22 cellular contexts compared by ENCODE assay signal in genomic region chr6:37781788-37782187, GRCh38. TPM values are rescaled to one million over a fixed set of nuclear protein-coding genes. Genes with fewer than 3 reads are reported as not detected.
DNase-seq lines count a peak whose midpoint lies in the region; ATAC-seq, FAIRE-seq and TF ChIP-seq lines count a peak whose summit lies in the region.
"Had no signal": no experiment of that assay in that cellular context is flagged by ENCODE, and none has a peak within 500 bp of the region (broad histone marks: within the 10 kb centered on the region; RNA-seq: fewer than 3 reads in every experiment).

No MANE protein-coding gene starts in this region.

- no peak for TF ChIP-seq RAD21 in HepG2 (CRISPR knock-in tag; IDR thresholded peaks at IDR 0.05)
- TF ChIP-seq RAD21 in K562 (CRISPR knock-in tag; conservative IDR thresholded peaks at IDR 0.05 in 1 of 2, IDR thresholded peaks at IDR 0.05 in 1 of 2), result no peak

- BruUV-seq in HepG2 (replicated peaks; lab: Mats Ljungman, UMichigan) (no TSS peak), K562 (replicated peaks; lab: Mats Ljungman, UMichigan) (no TSS peak)

- intact Hi-C loops in HepG2 (cut with micrococcal nuclease; ENCODE audit: unreplicated experiment), result no loop called here
- intact Hi-C loops in right lobe of liver (cut with DNase I), result no loop called here
- intact Hi-C loops in K562 (cut with micrococcal nuclease), result no loop called here

- H3K9ac ChIP-seq in HepG2 (ENCODE audit: insufficient read depth, low read depth, low read length) (no peak overlapping the region), K562 (ENCODE audit: insufficient read depth in 1 of 2, low read depth in 2 of 2, low read length in 2 of 2) (no peak overlapping the region)
- H3K9ac ChIP-seq: BLaER1 treated with 17β-estradiol and CSF1 and Interleukin-3, amounts not matched to agents 10 nM and 100 nM had no signal

- ATAC-seq in HepG2 (no peak), right lobe of liver (no peak), K562 (no peak), HG02588 (IDR thresholded peaks at IDR 0.05; ENCODE audit: unreplicated experiment) (no peak)
- ATAC-seq: A549; CD8-positive, alpha-beta T cell had no signal

- no peak overlapping the region for H3K4me3 ChIP-seq in HepG2 (replicated peaks in 1 of 3; ENCODE audit: insufficient read depth in 1 of 3, low read depth in 2 of 3, low read length in 3 of 3)
- no peak overlapping the region for H3K4me3 ChIP-seq in right lobe of liver
- H3K4me3 ChIP-seq in K562, result no peak overlapping the region
- H3K4me3 ChIP-seq: A549; BLaER1 treated with 17β-estradiol and CSF1 and Interleukin-3, amounts not matched to agents 10 nM and 100 nM had no signal

- no peaks in the 10 kb centered on the region for H3K36me3 Mint-ChIP-seq in nephron (ENCODE audit: low read depth)
- no peaks in the 10 kb centered on the region for H3K36me3 Mint-ChIP-seq in endothelial cell (ENCODE audit: low read depth, unreplicated experiment)
- no peaks in the 10 kb centered on the region for H3K36me3 Mint-ChIP-seq in nephron progenitor cell (ENCODE audit: low read depth)
- H3K36me3 Mint-ChIP-seq: CD8-positive, alpha-beta T cell had no signal

- H3K27me3 Mint-ChIP-seq in nephron (ENCODE audit: low read depth), result peaks cover 33% of the 10 kb centered on the region
- H3K27me3 Mint-ChIP-seq in endothelial cell (ENCODE audit: unreplicated experiment), result peaks cover 3% of the 10 kb centered on the region
- H3K27me3 Mint-ChIP-seq in nephron progenitor cell (ENCODE audit: low read depth, poor library complexity), result peaks cover 46% of the 10 kb centered on the region

- 36% methylated on average over 2 of the region's 2 CpGs for WGBS in HepG2 (ENCODE audit: low lambda C conversion rate)
- 89% methylated on average over 2 of the region's 2 CpGs for WGBS in right lobe of liver (ENCODE audit: insufficient coverage, low coverage, low lambda C conversion rate, missing lambda C conversion rate)
- WGBS in K562 (ENCODE audit: insufficient coverage, low coverage, missing lambda C conversion rate), result 2% methylated on average over 2 of the region's 2 CpGs

- H3K9me1 ChIP-seq in K562 (ENCODE audit: control insufficient read depth, insufficient read depth, low read length), result no peaks in the 10 kb centered on the region

- H3K36me3 ChIP-seq in HepG2 (replicated peaks in 1 of 2; ENCODE audit: control insufficient read depth in 1 of 2, insufficient read depth in 2 of 2, low read length in 2 of 2), result no peaks in the 10 kb centered on the region
- no peaks in the 10 kb centered on the region for H3K36me3 ChIP-seq in right lobe of liver
- H3K36me3 ChIP-seq in K562 (ENCODE audit: control insufficient read depth, insufficient read depth, low read length), result no peaks in the 10 kb centered on the region
- H3K36me3 ChIP-seq: BLaER1 treated with 17β-estradiol and CSF1 and Interleukin-3, amounts not matched to agents 10 nM and 100 nM had no signal

- peak overlapping the region in 2 of 3 experiments; percentile 10 to 30 for H3K4me3 Mint-ChIP-seq in nephron
- H3K4me3 Mint-ChIP-seq in endothelial cell (ENCODE audit: unreplicated experiment), result no peak overlapping the region
- H3K4me3 Mint-ChIP-seq in nephron progenitor cell, result no peak overlapping the region
- H3K4me3 Mint-ChIP-seq: B cell; CD4-positive, alpha-beta T cell; CD8-positive, alpha-beta T cell had no signal

- H3K27ac ChIP-seq in HepG2 (ENCODE audit: extremely low read length, insufficient read depth, low read length) (no peak overlapping the region), right lobe of liver (no peak overlapping the region), K562 (ENCODE audit: extremely low read depth, low read depth, low read length) (no peak overlapping the region)
- H3K27ac ChIP-seq: 22Rv1; A549; BLaER1 treated with 17β-estradiol and CSF1 and Interleukin-3, amounts not matched to agents 10 nM and 100 nM; C4-2B had no signal

- no peak overlapping the region for H3K4me2 ChIP-seq in HepG2 (ENCODE audit: low read depth, low read length)
- H3K4me2 ChIP-seq in K562 (ENCODE audit: insufficient read depth, low read length), result no peak overlapping the region
- H3K4me2 ChIP-seq: A549; BLaER1 treated with 17β-estradiol and CSF1 and Interleukin-3, amounts not matched to agents 10 nM and 100 nM had no signal

- no peak for FAIRE-seq in HepG2 (lab: Jason Lieb, UNC)
- FAIRE-seq in K562 (lab: Jason Lieb, UNC), result no peak
- FAIRE-seq: A549, D721Med, G401.6, GM12891 had no signal

- H3K9me3 Mint-ChIP-seq in nephron, result no peaks in the 10 kb centered on the region
- H3K9me3 Mint-ChIP-seq in endothelial cell (ENCODE audit: unreplicated experiment), result no peaks in the 10 kb centered on the region
- H3K9me3 Mint-ChIP-seq in nephron progenitor cell, result no peaks in the 10 kb centered on the region
- H3K9me3 Mint-ChIP-seq: CD4-positive, alpha-beta T cell; CD8-positive, alpha-beta T cell had no signal

- POLR2A ChIA-PET in HepG2 (lab: Yijun Ruan, JAX) (no interaction called here), K562 (lab: Yijun Ruan, JAX) (interaction anchor here (0.7 to 1.0 kb wide), 3 partner anchors 25 to 66 kb away, joined by 3 to 4 read pairs (median 3); no protein-coding TSS in a partner anchor)

- TF ChIP-seq EP300 in HepG2 (IDR thresholded peaks at IDR 0.05; ENCODE audit: low read depth in 2 of 2, low read length in 2 of 2) (no peak), HepG2 (CRISPR knock-in tag; IDR thresholded peaks at IDR 0.05; ENCODE audit: borderline replicate concordance) (no peak), K562 (IDR thresholded peaks at IDR 0.05; ENCODE audit: low read length) (no peak)

- TF ChIP-seq CTCF in HepG2 (CRISPR knock-in tag; IDR thresholded peaks at IDR 0.05) (no peak), right lobe of liver (IDR thresholded peaks at IDR 0.05) (no peak), K562 (IDR thresholded peaks at IDR 0.05 in 2 of 3, conservative IDR thresholded peaks at IDR 0.05 in 1 of 3; ENCODE audit: insufficient read depth in 2 of 3, low read depth in 1 of 3, low read length in 3 of 3) (no peak), nephron (IDR thresholded peaks at IDR 0.05; ENCODE audit: unreplicated experiment in 3 of 3) (no peak), endothelial cell (IDR thresholded peaks at IDR 0.05; ENCODE audit: unreplicated experiment) (no peak), nephron progenitor cell (IDR thresholded peaks at IDR 0.05) (no peak)

- in situ Hi-C loops in HepG2 (cut with HindIII; ENCODE audit: extremely low pct_ligation_motif_present, low pct_unique_long_range_greater_than_20kb), result no loop called here
- in situ Hi-C loops in K562 (cut with MboI), result no loop called here

- H3K4me1 Mint-ChIP-seq in nephron (peaks cover 47% of the 10 kb centered on the region), endothelial cell (ENCODE audit: unreplicated experiment) (peaks cover 16% of the 10 kb centered on the region), nephron progenitor cell (peaks cover 75% of the 10 kb centered on the region)

- H3K9me3 ChIP-seq in HepG2 (ENCODE audit: low read length) (no peaks in the 10 kb centered on the region), right lobe of liver (no peaks in the 10 kb centered on the region), K562 (replicated peaks; ENCODE audit: control insufficient read depth, insufficient read depth, low read depth, low read length) (no peaks in the 10 kb centered on the region)
- H3K9me3 ChIP-seq: A549; BLaER1 treated with 17β-estradiol and CSF1 and Interleukin-3, amounts not matched to agents 10 nM and 100 nM; Caco-2 had no signal

- H4K20me1 ChIP-seq in HepG2 (ENCODE audit: insufficient read depth, low read length), result no peaks in the 10 kb centered on the region
- H4K20me1 ChIP-seq in K562 (replicated peaks; ENCODE audit: control insufficient read depth, insufficient read depth, low read length), result peaks cover 4% of the 10 kb centered on the region

- H3K27me3 ChIP-seq in HepG2 (ENCODE audit: control insufficient read depth in 1 of 2, insufficient read depth in 2 of 2, low read length in 2 of 2) (peaks cover 3 to 44% of the 10 kb centered on the region in 2 experiments; a peak in 4 of 5 replicates), right lobe of liver (no peaks in the 10 kb centered on the region), K562 (ENCODE audit: control insufficient read depth in 2 of 2, insufficient read depth in 2 of 2, low read length in 2 of 2) (peaks cover 37 to 87% of the 10 kb centered on the region in 2 experiments)

- H2AFZ ChIP-seq in HepG2 (ENCODE audit: low read length) (no peak overlapping the region), K562 (ENCODE audit: low read depth, low read length) (no peak overlapping the region)

- TF ChIP-seq POLR2A in HepG2 (IDR thresholded peaks at IDR 0.05; ENCODE audit: insufficient read depth in 1 of 2, low read depth in 2 of 2, low read length in 2 of 2) (no peak), right lobe of liver (IDR thresholded peaks at IDR 0.05) (no peak), K562 (conservative IDR thresholded peaks at IDR 0.05) (no peak)

- CTCF ChIA-PET in HepG2 (lab: Yijun Ruan, JAX; ENCODE audit: low intra/inter-chr PET ratio, low total read pairs) (no interaction called here), K562 (lab: Yijun Ruan, JAX; ENCODE audit: low intra/inter-chr PET ratio) (no interaction called here)

- H3K27ac Mint-ChIP-seq in nephron (peak overlapping the region in 1 of 3 experiments; percentile 48), endothelial cell (ENCODE audit: unreplicated experiment) (no peak overlapping the region), nephron progenitor cell (no peak overlapping the region)
- H3K27ac Mint-ChIP-seq: B cell; CD4-positive, alpha-beta T cell; CD8-positive, alpha-beta T cell had no signal

- H3K79me2 ChIP-seq in HepG2 (ENCODE audit: insufficient read depth, low read length) (no peaks in the 10 kb centered on the region), K562 (ENCODE audit: control insufficient read depth, insufficient read depth, low read length) (no peaks in the 10 kb centered on the region)

- peaks cover 47% of the 10 kb centered on the region for H3K4me1 ChIP-seq in HepG2 (ENCODE audit: insufficient read depth, low read length)
- H3K4me1 ChIP-seq in right lobe of liver, result peaks cover 0 to 6% (median 0%) of the 10 kb centered on the region in 4 donors
- peaks cover under 1 to 13% of the 10 kb centered on the region in 2 experiments; a peak in 2 of 5 replicates for H3K4me1 ChIP-seq in K562 (replicated peaks in 1 of 2; ENCODE audit: control insufficient read depth in 2 of 2, insufficient read depth in 2 of 2, low read length in 2 of 2)
- H3K4me1 ChIP-seq: A549, Caco-2 had no signal

- DNase-seq in HepG2 (ENCODE audit: low spot score) (no peak), right lobe of liver (no peak), K562 (ENCODE audit: extremely low read depth in 1 of 4, low spot score in 3 of 4) (no peak), endothelial cell (ENCODE audit: low spot score) (no peak), nephron progenitor cell (no peak)
- DNase-seq: AML-193; Caco-2; Calu3; CD4-positive, alpha-beta T cell; CD8-positive, alpha-beta T cell; DMS79 treated with DMSO at 0.1 percent for 48 hours; GF-D8 had no signal

RNA-seq across cellular contexts. Expression of gene ZFAND3, which starts 37.7 kb away (rescaled TPM):
- total RNA-seq in HepG2 (2016; rRNA removed; fragmentation: Illumina TruSeq; extraction: Trizol), result 16.4 and 18.9 TPM in 2 replicates
- 5.8 and 9.0 TPM in 2 replicates for total RNA-seq in HepG2 (2016; cell fraction: cytosol; rRNA removed; fragmentation: Illumina TruSeq; extraction: Trizol; ENCODE audit: low read depth)
- total RNA-seq in HepG2 (2016; cell fraction: insoluble cytoplasmic fraction; rRNA removed; fragmentation: Illumina TruSeq; extraction: Trizol), result 14.6 and 17.0 TPM in 2 replicates
- total RNA-seq in HepG2 (2016; cell fraction: membrane; rRNA removed; fragmentation: Illumina TruSeq; extraction: Trizol), result 18.4 and 18.8 TPM in 2 replicates
- 15.4 and 17.1 TPM in 2 replicates for total RNA-seq in HepG2 (2016; cell fraction: nucleus; rRNA removed; fragmentation: Illumina TruSeq; extraction: Trizol)
- polyA plus RNA-seq in HepG2 (2011; rRNA removed), result 17.1 and 18.6 TPM in 2 replicates
- polyA plus RNA-seq in HepG2 (2011; cell fraction: cytosol; rRNA removed), result 16.2 and 21.9 TPM in 2 replicates
- polyA plus RNA-seq in HepG2 (2011; cell fraction: nucleus; rRNA removed), result 10.7 and 11.5 TPM in 2 replicates
- 101 and 105 TPM in 2 replicates for polyA plus RNA-seq in HepG2 (2012)
- 25.4 and 26.8 TPM in 2 replicates for polyA plus RNA-seq in HepG2 (2016; cell fraction: cytosol; fragmentation: Illumina TruSeq; extraction: Trizol; ENCODE audit: low read depth)
- polyA plus RNA-seq in HepG2 (2016; cell fraction: insoluble cytoplasmic fraction; fragmentation: Illumina TruSeq; extraction: Trizol; ENCODE audit: low read depth), result 56.7 and 68.8 TPM in 2 replicates
- 36.3 and 43.5 TPM in 2 replicates for polyA plus RNA-seq in HepG2 (2016; cell fraction: membrane; fragmentation: Illumina TruSeq; extraction: Trizol; ENCODE audit: low read depth)
- 49.1 and 59.9 TPM in 2 replicates for polyA plus RNA-seq in HepG2 (2016; cell fraction: nucleus; fragmentation: Illumina TruSeq; extraction: Trizol; ENCODE audit: insufficient read depth, low read depth)
- polyA minus RNA-seq in HepG2 (2011; rRNA and poly(A)+ RNA removed; ENCODE audit: low replicate concordance), result 8.2 and 21.8 TPM in 2 replicates
- 18.6 and 29.8 TPM in 2 replicates for polyA minus RNA-seq in HepG2 (2011; cell fraction: cytosol; rRNA and poly(A)+ RNA removed)
- 20.0 and 35.3 TPM in 2 replicates for polyA minus RNA-seq in HepG2 (2011; cell fraction: nucleus; rRNA and poly(A)+ RNA removed)
- 10 to 100 TPM; 43.1 to 66.5 (median 53.2) TPM for total RNA-seq in right lobe of liver
- total RNA-seq in K562 (2011; cell fraction: chromatin; rRNA removed; ENCODE audit: low replicate concordance), result 19.0 and 22.3 TPM in 2 replicates
- 7.5 and 10.5 TPM in 2 replicates for total RNA-seq in K562 (2011; cell fraction: nucleolus; rRNA removed)
- total RNA-seq in K562 (2011; cell fraction: nucleoplasm; rRNA removed), result 15.2 and 29.8 TPM in 2 replicates
- 6.1 and 10.5 TPM in 2 replicates for total RNA-seq in K562 (2014; rRNA removed)
- 11.8 and 18.5 TPM in 2 replicates for total RNA-seq in K562 (2014; rRNA removed; fragmentation: Illumina TruSeq; extraction: Trizol)
- 11.8 and 12.8 TPM in 2 replicates for total RNA-seq in K562 (2015; rRNA removed; fragmentation: Illumina TruSeq; extraction: Trizol)
- total RNA-seq in K562 (2021), result 23.4 and 26.5 TPM in 2 replicates
- 7.2 and 12.7 TPM in 2 replicates for polyA plus RNA-seq in K562 (2011; rRNA removed)
- polyA plus RNA-seq in K562 (2011; cell fraction: cytosol; rRNA removed), result 6.0 and 6.2 TPM in 2 replicates
- 6.9 and 7.1 TPM in 2 replicates for polyA plus RNA-seq in K562 (2011; cell fraction: nucleus; rRNA removed)
- 42.2 and 91.3 TPM in 2 replicates for polyA plus RNA-seq in K562 (2012)
- 26.6 and 31.4 TPM in 2 replicates for polyA plus RNA-seq in K562 (2014; fragmentation: Illumina TruSeq; extraction: Trizol)
- under 1 TPM; 0.81 to 0.87 TPM for polyA plus RNA-seq in K562 (2014; fragmentation: Nextera tagmentation; extraction: Ambion mirVana)
- polyA plus RNA-seq in K562 (2014; rRNA removed), result 9.4 and 14.4 TPM in 2 replicates
- 7.8 and 10.0 TPM in 2 replicates for polyA minus RNA-seq in K562 (2011; rRNA and poly(A)+ RNA removed)
- 9.6 and 11.7 TPM in 2 replicates for polyA minus RNA-seq in K562 (2011; cell fraction: cytosol; rRNA and poly(A)+ RNA removed)
- polyA minus RNA-seq in K562 (2011; cell fraction: nucleus; rRNA and poly(A)+ RNA removed), result 4.4 and 7.9 TPM in 2 replicates
- 96.3 TPM for total RNA-seq in endothelial cell (ENCODE audit: unreplicated experiment)

Comparison
In these comparisons a context has a peak if more than half of its experiments do, and no peak if none do; other contexts are left out.
1. H3K4me3 Mint-ChIP-seq: peak in nephron (2 of 3); none in endothelial cell (single experiment) and nephron progenitor cell (single experiment).
2. Of the 241 proteins assayed by ChIP-seq in both HepG2 and K562: peak only in HepG2: CC2D1A; only in K562: none; in both: ZNF3; in neither: 239.